ENCODE assay signal across 11 cellular contexts in the genomic region with DNA sequence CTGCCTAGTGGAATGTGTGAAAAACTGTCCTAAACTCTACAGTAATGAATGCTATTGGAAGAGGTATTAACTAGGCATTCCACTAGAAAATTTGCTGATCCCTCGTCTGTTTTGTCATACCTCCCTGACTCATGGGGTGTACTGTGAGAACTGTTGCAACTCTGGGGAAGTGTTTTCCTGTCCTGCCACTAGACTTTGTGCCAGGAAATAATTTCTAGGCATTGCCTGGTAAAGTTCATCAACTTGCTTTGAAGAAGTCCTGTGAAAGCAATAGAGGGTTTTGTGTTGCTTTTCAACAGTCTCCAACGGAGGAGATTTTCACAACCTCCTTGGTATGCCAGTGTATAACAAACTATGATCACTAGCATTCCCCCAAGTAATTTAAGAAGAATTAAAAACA.
A peak's percentile ranks its signal among the peaks of the same experiment; 100 is the strongest.
DNase-seq lines count a peak whose midpoint lies in the region; ATAC-seq and TF ChIP-seq lines count a peak whose summit lies in the region.
"Had no signal": no experiment of that assay in that cellular context is flagged by ENCODE, and none has a peak within 500 bp of the region (broad histone marks: within the 10 kb centered on the region; RNA-seq: fewer than 3 reads in every experiment).

No MANE protein-coding gene starts in this region.

- no peaks in the 10 kb centered on the region for H3K27me3 ChIP-seq in GM23248 (replicated peaks; ENCODE audit: insufficient read depth)

- peaks cover 13 to 21% (median 17%) of the 10 kb centered on the region in 5 experiments for H3K9me3 Mint-ChIP-seq in brain
- H3K9me3 Mint-ChIP-seq in activated T-cell treated with anti-CD3 and anti-CD28 coated beads, Interleukin-2, amount 50 U/mL, for 4 hours = peaks cover under 1% of the 10 kb centered on the region
- H3K9me3 Mint-ChIP-seq: natural killer cell had no signal

- DNase-seq in GM23248 (peak; percentile 94), left cardiac atrium (no peak), skeletal muscle cell (ENCODE audit: low read depth) (peak; percentile 75), HK-2 (ENCODE audit: unreplicated experiment) (no peak), NK-92 (lab: John Stamatoyannopoulos, UW; ENCODE audit: unreplicated experiment) (no peak)
- no peak for DNase-seq in activated T-cell treated with anti-CD3 and anti-CD28 coated beads, Interleukin-2, amount 50 U/mL, for 4 hours
- no peak for DNase-seq in activated CD8-positive, alpha-beta memory T cell treated with anti-CD3 and anti-CD28 coated beads, Interleukin-2, amount 50 U/mL, for 4 hours
- DNase-seq: DND-41, natural killer cell, NCI-H187 had no signal

- H3K9me3 ChIP-seq in GM23248 (ENCODE audit: low read depth) = no peaks in the 10 kb centered on the region

- H3K4me1 Mint-ChIP-seq in brain = peaks cover 62% of the 10 kb centered on the region
- no peaks in the 10 kb centered on the region for H3K4me1 Mint-ChIP-seq in activated T-cell treated with anti-CD3 and anti-CD28 coated beads, Interleukin-2, amount 50 U/mL, for 4 hours (ENCODE audit: low read depth)
- H3K4me1 Mint-ChIP-seq: natural killer cell had no signal

- H3K9ac ChIP-seq in GM23248 = peak overlapping the region; percentile 47

- no peaks in the 10 kb centered on the region for H3K79me2 ChIP-seq in GM23248 (ENCODE audit: insufficient read depth)

- H3K27ac Mint-ChIP-seq in brain = peak overlapping the region; percentile 57 to 97 (median 77)
- H3K27ac Mint-ChIP-seq: natural killer cell had no signal

- no peaks in the 10 kb centered on the region for H4K20me1 ChIP-seq in GM23248 (ENCODE audit: insufficient read depth)

- peak; percentile 58 to 71 for ATAC-seq in left cardiac atrium
- ATAC-seq in activated T-cell treated with anti-CD3 and anti-CD28 coated beads, Interleukin-2, amount 50 U/mL, for 4 hours = no peak
- ATAC-seq: natural killer cell had no signal

- 0 to 4% methylated on average over 2 of the region's 2 CpGs for WGBS in GM23248 (ENCODE audit: low coverage in 1 of 2, low lambda C conversion rate in 2 of 2, missing lambda C conversion rate in 2 of 2), 2 experiments

- peaks cover 17% of the 10 kb centered on the region for H3K36me3 Mint-ChIP-seq in brain
- no peaks in the 10 kb centered on the region for H3K36me3 Mint-ChIP-seq in activated T-cell treated with anti-CD3 and anti-CD28 coated beads, Interleukin-2, amount 50 U/mL, for 4 hours (ENCODE audit: insufficient read depth)
- H3K36me3 Mint-ChIP-seq: natural killer cell had no signal

- intact Hi-C loops in left cardiac atrium (cut with DNase I) = loop anchor here (5.0 to 10.0 kb wide), 3 partner anchors 212 to 544 kb away; a partner anchor contains a TSS

- H2AFZ ChIP-seq in GM23248 = no peak overlapping the region

- H3K36me3 ChIP-seq in GM23248 (ENCODE audit: low read depth) = no peaks in the 10 kb centered on the region

- in situ Hi-C loops in GM23248 (cut with MboI) = loop anchor here (10.0 kb wide), 1 partner anchor 214 kb away; no protein-coding TSS in a partner anchor

- H3K27me3 Mint-ChIP-seq in brain = no peaks in the 10 kb centered on the region
- no peaks in the 10 kb centered on the region for H3K27me3 Mint-ChIP-seq in activated T-cell treated with anti-CD3 and anti-CD28 coated beads, Interleukin-2, amount 50 U/mL, for 4 hours (ENCODE audit: low read depth)

- H3K4me3 Mint-ChIP-seq in brain = peak overlapping the region in 1 of 5 experiments; percentile 22
- no peak overlapping the region for H3K4me3 Mint-ChIP-seq in activated T-cell treated with anti-CD3 and anti-CD28 coated beads, Interleukin-2, amount 50 U/mL, for 4 hours
- H3K4me3 Mint-ChIP-seq: natural killer cell had no signal

- H3F3A ChIP-seq in GM23248 (ENCODE audit: insufficient read depth) = peaks cover 41% of the 10 kb centered on the region

- H3K4me2 ChIP-seq in GM23248 (ENCODE audit: unreplicated experiment) = peak overlapping the region; percentile 70

- H3K27ac ChIP-seq in GM23248 = peak overlapping the region; percentile 83

- peaks cover 49% of the 10 kb centered on the region for H3K4me1 ChIP-seq in GM23248 (ENCODE audit: insufficient read depth)

- no peaks in the 10 kb centered on the region for H3K9me2 ChIP-seq in GM23248 (ENCODE audit: insufficient read depth)

- no peak for TF ChIP-seq CTCF in brain (conservative IDR thresholded peaks at IDR 0.05)

- peak overlapping the region; percentile 23; the same call in 1 of the 2 replicates for H3K4me3 ChIP-seq in GM23248
- H3K4me3 ChIP-seq in skeletal muscle cell (ENCODE audit: low read depth, low read length) = no peak overlapping the region

Comparison
In these comparisons a context has a peak if more than half of its experiments do, and no peak if none do; other contexts are left out.
1. DNase-seq: peak in GM23248 (single experiment) and skeletal muscle cell (single experiment); none in left cardiac atrium (single experiment), HK-2 (single experiment), NK-92 (single experiment), activated T-cell treated with anti-CD3 and anti-CD28 coated beads, Interleukin-2, amount 50 U/mL, for 4 hours (single experiment) and activated CD8-positive, alpha-beta memory T cell treated with anti-CD3 and anti-CD28 coated beads, Interleukin-2, amount 50 U/mL, for 4 hours (single experiment).
2. ATAC-seq: peak in left cardiac atrium (2 of 2); none in activated T-cell treated with anti-CD3 and anti-CD28 coated beads, Interleukin-2, amount 50 U/mL, for 4 hours (0 of 2).